ENCODE assay signal across 8 cellular contexts in the genomic region with DNA sequence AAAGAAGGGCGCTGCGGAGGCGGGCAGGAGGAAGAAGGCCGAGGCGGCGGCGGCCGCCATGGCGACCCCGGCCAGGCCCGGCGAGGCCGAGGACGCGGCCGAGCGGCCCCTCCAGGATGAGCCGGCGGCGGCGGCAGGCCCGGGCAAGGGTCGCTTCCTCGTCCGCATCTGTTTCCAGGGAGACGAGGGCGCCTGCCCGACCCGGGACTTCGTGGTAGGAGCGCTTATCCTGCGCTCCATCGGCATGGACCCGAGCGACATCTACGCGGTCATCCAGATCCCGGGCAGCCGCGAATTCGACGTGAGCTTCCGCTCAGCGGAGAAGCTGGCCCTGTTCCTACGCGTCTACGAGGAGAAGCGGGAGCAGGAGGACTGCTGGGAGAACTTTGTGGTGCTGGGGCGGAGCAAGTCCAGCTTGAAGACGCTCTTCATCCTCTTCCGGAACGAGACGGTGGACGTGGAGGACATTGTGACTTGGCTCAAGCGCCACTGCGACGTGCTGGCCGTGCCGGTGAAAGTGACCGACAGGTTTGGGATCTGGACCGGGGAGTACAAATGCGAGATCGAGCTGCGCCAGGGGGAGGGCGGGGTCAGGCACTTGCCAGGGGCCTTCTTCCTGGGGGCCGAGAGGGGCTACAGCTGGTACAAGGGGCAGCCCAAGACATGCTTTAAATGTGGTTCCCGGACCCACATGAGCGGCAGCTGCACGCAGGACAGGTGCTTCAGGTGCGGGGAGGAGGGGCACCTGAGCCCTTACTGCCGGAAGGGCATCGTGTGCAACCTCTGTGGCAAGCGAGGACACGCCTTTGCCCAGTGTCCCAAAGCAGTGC. TPM values are rescaled to one million over a fixed set of nuclear protein-coding genes. Genes with fewer than 3 reads are reported as not detected.
A peak's percentile ranks its signal among the peaks of the same experiment; 100 is the strongest.
DNase-seq lines count a peak whose midpoint lies in the region; ATAC-seq and TF ChIP-seq lines count a peak whose summit lies in the region.

No MANE protein-coding gene starts in this region.

- no peak for TF ChIP-seq CTCF in right atrium auricular region (IDR thresholded peaks at IDR 0.05)
- no peak for TF ChIP-seq CTCF in progenitor cell of endocrine pancreas (IDR thresholded peaks at IDR 0.05; ENCODE audit: unreplicated experiment)

- H3K9ac ChIP-seq in Karpas-422 (ENCODE audit: low read length): peak overlapping the region; percentile 97
- peak overlapping the region; percentile 97 for H3K9ac ChIP-seq in SK-N-MC (ENCODE audit: insufficient read length)

- H3K79me2 ChIP-seq in Karpas-422 (ENCODE audit: low read length): peaks cover 21% of the 10 kb centered on the region

- H4K20me1 ChIP-seq in Karpas-422 (ENCODE audit: insufficient read depth, low read depth, low read length): peaks cover 27% of the 10 kb centered on the region

- peak overlapping the region; percentile 96 for H3K4me3 Mint-ChIP-seq in progenitor cell of endocrine pancreas (ENCODE audit: low read depth)

- DNase-seq in ELR (ENCODE audit: low read depth) (peak; percentile 78), Karpas-422 (peak; percentile 74), SK-N-MC (ENCODE audit: low read depth, low spot score) (no peak), amygdala (lab: John Stamatoyannopoulos, UW) (peak in 44 of 56 donors; percentile 5 to 71 (median 40)), right atrium auricular region (ENCODE audit: low spot score) (peak; percentile 66), progenitor cell of endocrine pancreas (ENCODE audit: low spot score, unreplicated experiment) (peak; percentile 19), NCI-H2107 treated with DMSO at 0.1 percent for 48 hours (lab: John Stamatoyannopoulos, UW; ENCODE audit: unreplicated experiment) (no peak)

- H3K27me3 ChIP-seq in Karpas-422 (ENCODE audit: low read length): no peaks in the 10 kb centered on the region
- H3K27me3 ChIP-seq in right atrium auricular region: no peaks in the 10 kb centered on the region

- ATAC-seq in GM21825 (IDR thresholded peaks at IDR 0.05; ENCODE audit: unreplicated experiment): peak; percentile 23

- peak overlapping the region; percentile 67 for H3K27ac ChIP-seq in Karpas-422 (ENCODE audit: low read length)
- peak overlapping the region; percentile 92 for H3K27ac ChIP-seq in SK-N-MC
- peak overlapping the region; percentile 97 to 98 for H3K27ac ChIP-seq in right atrium auricular region

- H3K4me1 Mint-ChIP-seq in progenitor cell of endocrine pancreas (ENCODE audit: low read depth): peaks cover 26% of the 10 kb centered on the region

- H3K4me3 ChIP-seq in Karpas-422 (ENCODE audit: low read length): peak overlapping the region; percentile 89
- H3K4me3 ChIP-seq in SK-N-MC: peak overlapping the region; percentile 99
- peak overlapping the region; percentile 87 to 92 for H3K4me3 ChIP-seq in right atrium auricular region

- peak overlapping the region; percentile 97 for H3K27ac Mint-ChIP-seq in progenitor cell of endocrine pancreas

- peaks cover 4% of the 10 kb centered on the region for H3K27me3 Mint-ChIP-seq in progenitor cell of endocrine pancreas

- H3K36me3 ChIP-seq in Karpas-422 (ENCODE audit: insufficient read depth, low read length): peaks cover 13% of the 10 kb centered on the region
- H3K36me3 ChIP-seq in SK-N-MC (ENCODE audit: insufficient read depth, low read length): peaks cover 9% of the 10 kb centered on the region; the same call in 1 of the 2 replicates
- no peaks in the 10 kb centered on the region for H3K36me3 ChIP-seq in right atrium auricular region

- peaks cover 4% of the 10 kb centered on the region for H3K36me3 Mint-ChIP-seq in progenitor cell of endocrine pancreas (ENCODE audit: insufficient read depth)

- H3K4me2 ChIP-seq in Karpas-422 (ENCODE audit: low read depth, low read length, poor library complexity, severe bottlenecking): peak overlapping the region; percentile 85

- no peaks in the 10 kb centered on the region for H3K9me3 Mint-ChIP-seq in progenitor cell of endocrine pancreas (ENCODE audit: low read depth)

- H3K4me1 ChIP-seq in Karpas-422 (ENCODE audit: low read length) (peaks cover 25% of the 10 kb centered on the region), right atrium auricular region (peaks cover 0 to 39% of the 10 kb centered on the region in 2 donors)

- H3K9me3 ChIP-seq in Karpas-422 (ENCODE audit: low read length) (no peaks in the 10 kb centered on the region), SK-N-MC (ENCODE audit: low read depth, low read length) (no peaks in the 10 kb centered on the region), right atrium auricular region (no peaks in the 10 kb centered on the region)

- H2AFZ ChIP-seq in Karpas-422 (ENCODE audit: low read length): no peak overlapping the region; the same call in 1 of the 2 replicates

- no peaks in the 10 kb centered on the region for H3K9me2 ChIP-seq in Karpas-422 (replicated peaks; ENCODE audit: insufficient read depth, low read length)

RNA-seq across cellular contexts. Expression of a gene that starts 0.8 kb away (rescaled TPM):
- total RNA-seq in Karpas-422 (2014; rRNA removed; shearing (Covaris generic); ENCODE audit: low replicate concordance): 20.6 and 22.2 TPM in 2 replicates
- total RNA-seq in right atrium auricular region (10 to 100 TPM; 10.2 to 14.4 TPM), progenitor cell of endocrine pancreas (30.5 and 31.2 TPM in 2 replicates)

RNA-seq across cellular contexts. Expression of a gene that starts 7.6 kb away (rescaled TPM):
- total RNA-seq in Karpas-422 (2014; rRNA removed; shearing (Covaris generic); ENCODE audit: low replicate concordance): 1.8 and 2.0 TPM in 2 replicates
- total RNA-seq in right atrium auricular region: 1 to 10 TPM; 2.4 to 3.4 TPM
- total RNA-seq in progenitor cell of endocrine pancreas: 69.9 and 70.1 TPM in 2 replicates

RNA-seq across cellular contexts. Expression of a gene that starts 27.2 kb away (rescaled TPM):
- total RNA-seq in Karpas-422 (2014; rRNA removed; shearing (Covaris generic); ENCODE audit: low replicate concordance): 8.3 and 18.0 TPM in 2 replicates
- total RNA-seq in right atrium auricular region (1 to 10 TPM; 5.3 TPM), progenitor cell of endocrine pancreas (54.8 and 59.0 TPM in 2 replicates)

RNA-seq across cellular contexts. Expression of a gene that starts 40.6 kb away (rescaled TPM):
- total RNA-seq in Karpas-422 (2014; rRNA removed; shearing (Covaris generic); ENCODE audit: low replicate concordance): 0.22 TPM in 1 of 2 replicates, not detected in the other
- total RNA-seq in right atrium auricular region (not detected), progenitor cell of endocrine pancreas (not detected in 2 replicates)

RNA-seq across cellular contexts. Expression of a gene that starts 48.8 kb away (rescaled TPM):
- total RNA-seq in Karpas-422 (2014; rRNA removed; shearing (Covaris generic); ENCODE audit: low replicate concordance): 18.2 and 28.3 TPM in 2 replicates
- 10 to 100 TPM; 30.6 to 30.7 TPM for total RNA-seq in right atrium auricular region
- 28.9 and 33.0 TPM in 2 replicates for total RNA-seq in progenitor cell of endocrine pancreas

Comparison
In these comparisons a context has a peak if more than half of its experiments do, and no peak if none do; other contexts are left out.
1. DNase-seq: peak in ELR (single experiment), Karpas-422 (single experiment), amygdala (44 of 56), right atrium auricular region (single experiment) and progenitor cell of endocrine pancreas (single experiment); none in SK-N-MC (single experiment) and NCI-H2107 treated with DMSO at 0.1 percent for 48 hours (single experiment).
2. RNA of a gene that starts 7.6 kb away (total RNA-seq): 69.9 to 70.1 TPM in progenitor cell of endocrine pancreas; 2.4 to 3.4 TPM in right atrium auricular region and 1.8 to 2.0 TPM in Karpas-422; every median in the first group is over 10 times any median in the second.
3. Peak in every context shown above with its lines, with median percentiles within 50 percentile points of each other: H3K27ac ChIP-seq and H3K4me3 ChIP-seq.